Comparison of ENCODE assay signal across 21 cellular contexts in the genomic region with DNA sequence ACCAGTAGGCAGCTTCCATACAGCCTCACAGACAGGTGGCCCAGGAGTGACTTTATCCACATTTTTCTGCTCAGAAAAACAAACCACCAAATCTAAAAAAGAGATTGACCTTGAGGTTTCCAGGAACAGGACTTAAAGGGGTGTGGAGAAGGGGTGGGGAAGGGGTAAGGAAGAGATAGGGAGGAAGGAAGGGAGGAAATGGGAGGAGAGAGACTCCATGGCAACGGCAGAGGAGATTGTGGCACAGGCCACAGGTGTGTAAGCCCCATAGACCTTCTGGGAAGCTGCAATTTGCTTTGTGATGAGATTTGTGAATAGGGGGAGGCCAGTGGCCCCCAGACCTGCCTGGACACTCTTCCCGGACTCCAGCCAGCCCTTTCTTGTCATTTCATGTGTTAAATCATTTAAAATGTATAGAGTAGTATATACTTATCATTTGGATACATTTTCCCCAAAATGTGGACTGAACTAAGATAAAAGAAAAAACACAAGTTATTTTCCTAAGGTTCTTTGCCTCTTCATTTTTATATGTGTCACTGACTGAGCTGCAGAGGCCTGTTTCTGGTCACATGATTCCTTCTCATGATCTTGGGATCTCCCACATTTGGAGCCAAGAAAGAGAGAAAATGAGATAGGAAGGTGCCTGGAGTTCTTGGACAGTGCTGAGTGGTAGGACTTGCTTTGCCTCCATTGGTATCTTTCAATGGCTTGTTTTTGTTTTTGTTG. TPM values are rescaled to one million over a fixed set of nuclear protein-coding genes. Genes with fewer than 3 reads are reported as not detected.
DNase-seq lines count a peak whose midpoint lies in the region; ATAC-seq, FAIRE-seq and TF ChIP-seq lines count a peak whose summit lies in the region.
"Had no signal": no experiment of that assay in that cellular context is flagged by ENCODE, and none has a peak within 500 bp of the region (broad histone marks: within the 10 kb centered on the region; RNA-seq: fewer than 3 reads in every experiment).

No MANE protein-coding gene starts in this region.

- TF ChIP-seq EP300 in K562 (IDR thresholded peaks at IDR 0.05; ENCODE audit: low read length), result no peak

- no peak overlapping the region for H3K4me2 ChIP-seq in K562 (ENCODE audit: insufficient read depth, low read length)

- no peak for DNase-seq in left cardiac atrium
- no peak for DNase-seq in Right ventricle myocardium superior
- DNase-seq in K562 (ENCODE audit: extremely low read depth in 1 of 4, low spot score in 3 of 4), result no peak
- DNase-seq in mucosa of descending colon, result no peak
- DNase-seq in effector CD8-positive, alpha-beta T cell (lab: John Stamatoyannopoulos, UW), result no peak
- DNase-seq in iPS-NIHi7 (ENCODE audit: extremely low spot score), result no peak
- DNase-seq in foreskin fibroblast, result no peak
- DNase-seq: AML-193, DMS 273 treated with DMSO at 0.1 percent for 48 hours, HFFc6, Kasumi-1, MM.1S, NCI-H1092 treated with DMSO at 0.1 percent for 48 hours, NCI-H187 treated with DMSO at 0.1 percent for 48 hours, NCI-H510A treated with DMSO at 0.1 percent for 48 hours, SHP77 treated with DMSO at 0.1 percent for 48 hours had no signal

- FAIRE-seq in K562 (lab: Jason Lieb, UNC), result no peak
- FAIRE-seq: RCC 7860 had no signal

- no peaks in the 10 kb centered on the region; a peak in 2 of 5 replicates for H3K4me1 ChIP-seq in K562 (replicated peaks in 1 of 2; ENCODE audit: control insufficient read depth in 2 of 2, insufficient read depth in 2 of 2, low read length in 2 of 2)
- peaks cover 4% of the 10 kb centered on the region for H3K4me1 ChIP-seq in mucosa of descending colon (ENCODE audit: low read depth)

- H3K9me1 ChIP-seq in K562 (ENCODE audit: control insufficient read depth, insufficient read depth, low read length), result no peaks in the 10 kb centered on the region

- no peak overlapping the region for H3K27ac ChIP-seq in K562 (ENCODE audit: extremely low read depth, low read depth, low read length)

- in situ Hi-C loops in K562 (cut with MboI), result no loop called here

- BruUV-seq in K562 (replicated peaks; lab: Mats Ljungman, UMichigan), result no TSS peak

- H3K36me3 ChIP-seq in K562 (ENCODE audit: control insufficient read depth, insufficient read depth, low read length) (no peaks in the 10 kb centered on the region), mucosa of descending colon (ENCODE audit: low read depth) (no peaks in the 10 kb centered on the region)

- TF ChIP-seq CTCF in K562 (IDR thresholded peaks at IDR 0.05 in 2 of 3, conservative IDR thresholded peaks at IDR 0.05 in 1 of 3; ENCODE audit: insufficient read depth in 2 of 3, low read depth in 1 of 3, low read length in 3 of 3) (no peak), mucosa of descending colon (IDR thresholded peaks at IDR 0.05) (no peak), foreskin fibroblast (IDR thresholded peaks at IDR 0.05; ENCODE audit: low read depth, low read length) (no peak)

- H4K20me1 ChIP-seq in K562 (replicated peaks; ENCODE audit: control insufficient read depth, insufficient read depth, low read length), result no peaks in the 10 kb centered on the region

- no peaks in the 10 kb centered on the region for H3K79me2 ChIP-seq in K562 (ENCODE audit: control insufficient read depth, insufficient read depth, low read length)

- H3K27me3 ChIP-seq in K562 (ENCODE audit: control insufficient read depth in 2 of 2, insufficient read depth in 2 of 2, low read length in 2 of 2), result peaks cover 15 to 29% of the 10 kb centered on the region in 2 experiments

- CTCF ChIA-PET in K562 (lab: Yijun Ruan, JAX; ENCODE audit: low intra/inter-chr PET ratio), result no interaction called here

- no peak overlapping the region for H3K4me3 ChIP-seq in K562
- no peak overlapping the region for H3K4me3 ChIP-seq in mucosa of descending colon
- no peak overlapping the region for H3K4me3 ChIP-seq in foreskin fibroblast (ENCODE audit: low read depth in 1 of 2, low read length in 2 of 2)

- 0% methylated on average over 2 of the region's 2 CpGs for WGBS in K562 (ENCODE audit: insufficient coverage, low coverage, missing lambda C conversion rate)

- H3K9me3 ChIP-seq in K562 (replicated peaks; ENCODE audit: control insufficient read depth, insufficient read depth, low read depth, low read length) (no peaks in the 10 kb centered on the region), mucosa of descending colon (no peaks in the 10 kb centered on the region)

- no peak for TF ChIP-seq RAD21 in K562 (CRISPR knock-in tag; conservative IDR thresholded peaks at IDR 0.05 in 1 of 2, IDR thresholded peaks at IDR 0.05 in 1 of 2)

- intact Hi-C loops in left cardiac atrium (cut with DNase I), result no loop called here
- intact Hi-C loops in Right ventricle myocardium superior (cut with DNase I), result no loop called here
- intact Hi-C loops in K562 (cut with micrococcal nuclease), result no loop called here
- intact Hi-C loops in mucosa of descending colon (cut with DNase I, micrococcal nuclease), result no loop called here

- no peak overlapping the region for H3K9ac ChIP-seq in K562 (ENCODE audit: insufficient read depth in 1 of 2, low read depth in 2 of 2, low read length in 2 of 2)

- POLR2A ChIA-PET in K562 (lab: Yijun Ruan, JAX), result interaction anchor here (1.0 kb wide), 1 partner anchor 13 kb away, joined by 3 read pairs; no protein-coding TSS in a partner anchor

- ATAC-seq in left cardiac atrium (peak; percentile 42 to 71), Right ventricle myocardium superior (ENCODE audit: poor library complexity) (no peak), K562 (no peak), mucosa of descending colon (peak; percentile 64), HG03280 (IDR thresholded peaks at IDR 0.05; ENCODE audit: unreplicated experiment) (no peak)

- TF ChIP-seq POLR2A in K562 (conservative IDR thresholded peaks at IDR 0.05), result no peak

- no peak overlapping the region for H2AFZ ChIP-seq in K562 (ENCODE audit: low read depth, low read length)

TF ChIP-seq in K562, 482 proteins besides CTCF, POLR2A, EP300 and RAD21:
- TF ChIP-seq ZNF561 (CRISPR knock-in tag; conservative IDR thresholded peaks at IDR 0.05) (no peak), PHTF2 (CRISPR knock-in tag; IDR thresholded peaks at IDR 0.05) (no peak), ZBED1 (IDR thresholded peaks at IDR 0.05) (no peak), CBX3 (IDR thresholded peaks at IDR 0.05; ENCODE audit: borderline replicate concordance in 1 of 2, low read length in 2 of 2) (no peak), RAD51 (IDR thresholded peaks at IDR 0.05; ENCODE audit: borderline replicate concordance, low read depth) (peak; percentile 33; the same call in 1 of the 2 replicates), RFX1 (IDR thresholded peaks at IDR 0.05) (peak; percentile 55)
- TF ChIP-seq, protein P1, sequence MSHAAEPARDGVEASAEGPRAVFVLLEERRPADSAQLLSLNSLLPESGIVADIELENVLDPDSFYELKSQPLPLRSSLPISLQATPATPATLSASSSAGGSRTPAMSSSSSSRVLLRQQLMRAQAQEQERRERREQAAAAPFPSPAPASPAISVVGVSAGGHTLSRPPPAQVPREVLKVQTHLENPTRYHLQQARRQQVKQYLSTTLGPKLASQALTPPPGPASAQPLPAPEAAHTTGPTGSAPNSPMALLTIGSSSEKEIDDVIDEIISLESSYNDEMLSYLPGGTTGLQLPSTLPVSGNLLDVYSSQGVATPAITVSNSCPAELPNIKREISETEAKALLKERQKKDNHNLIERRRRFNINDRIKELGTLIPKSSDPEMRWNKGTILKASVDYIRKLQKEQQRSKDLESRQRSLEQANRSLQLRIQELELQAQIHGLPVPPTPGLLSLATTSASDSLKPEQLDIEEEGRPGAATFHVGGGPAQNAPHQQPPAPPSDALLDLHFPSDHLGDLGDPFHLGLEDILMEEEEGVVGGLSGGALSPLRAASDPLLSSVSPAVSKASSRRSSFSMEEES (CRISPR knock-in tag; IDR thresholded peaks at IDR 0.05), result peak; percentile 93
TF ChIP-seq in K562: peak in this region for 3.

RNA-seq across cellular contexts. Expression of a gene that starts 55.5 kb away (rescaled TPM):
- total RNA-seq in left cardiac atrium (1 to 10 TPM; 4.8 to 9.3 TPM), Right ventricle myocardium superior (7.7 TPM), K562 (2014; rRNA removed) (not detected in 2 replicates), K562 (2014; rRNA removed; fragmentation: Illumina TruSeq; extraction: Trizol) (not detected in 2 replicates), K562 (2015; rRNA removed; fragmentation: Illumina TruSeq; extraction: Trizol) (not detected in 2 replicates), K562 (2021) (not detected in 2 replicates), mucosa of descending colon (1 to 10 TPM in 2 of 3 donors, under 1 TPM in 1; 0.96 to 4.8 (median 3.0) TPM)
- not detected in 2 replicates for total RNA-seq in K562 (2011; cell fraction: chromatin; rRNA removed; ENCODE audit: low replicate concordance)
- total RNA-seq in K562 (2011; cell fraction: nucleolus; rRNA removed), result not detected in 2 replicates
- total RNA-seq in K562 (2011; cell fraction: nucleoplasm; rRNA removed), result not detected in 2 replicates
- polyA plus RNA-seq in K562 (2011; rRNA removed) (not detected in 2 replicates), K562 (2014; fragmentation: Illumina TruSeq; extraction: Trizol) (not detected in 2 replicates), K562 (2014; fragmentation: Nextera tagmentation; extraction: Ambion mirVana) (not detected), K562 (2014; rRNA removed) (not detected in 2 replicates)
- not detected in 2 replicates for polyA plus RNA-seq in K562 (2011; cell fraction: cytosol; rRNA removed)
- not detected in 2 replicates for polyA plus RNA-seq in K562 (2011; cell fraction: nucleus; rRNA removed)
- 0.01 TPM in 1 of 2 replicates, not detected in the other for polyA plus RNA-seq in K562 (2012)
- polyA minus RNA-seq in K562 (2011; rRNA and poly(A)+ RNA removed), result not detected in 2 replicates
- not detected in 2 replicates for polyA minus RNA-seq in K562 (2011; cell fraction: cytosol; rRNA and poly(A)+ RNA removed)
- polyA minus RNA-seq in K562 (2011; cell fraction: nucleus; rRNA and poly(A)+ RNA removed), result not detected in 2 replicates
- total RNA-seq: H4, HFFc6, HT-29 had no signal
- polyA plus RNA-seq: CD14-positive monocyte had no signal

Comparison
In these comparisons a context has a peak if more than half of its experiments do, and no peak if none do; other contexts are left out.
1. ATAC-seq: peak in left cardiac atrium (2 of 2) and mucosa of descending colon (single experiment); none in Right ventricle myocardium superior (single experiment), K562 (single experiment) and HG03280 (single experiment).